In the genomic region with DNA sequence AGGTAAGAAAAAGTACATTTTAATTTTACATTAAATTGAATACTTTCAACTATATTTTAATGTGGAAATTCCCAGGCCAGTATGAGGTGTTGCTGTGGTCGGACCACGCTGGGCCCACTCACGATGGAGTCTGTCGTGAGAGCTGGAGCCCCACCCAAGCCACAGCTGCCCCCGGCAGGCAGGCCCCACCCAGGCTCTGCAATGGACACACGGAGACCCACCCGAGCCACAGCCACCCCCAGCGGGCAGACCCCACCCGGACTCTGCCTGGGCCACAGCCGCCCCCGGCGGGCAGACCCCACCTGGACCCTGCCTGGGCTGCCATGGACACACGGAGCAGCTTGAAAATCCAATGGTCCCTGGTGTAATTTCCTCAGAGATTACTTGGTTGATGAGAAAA, we compare ENCODE assay signal across 28 cellular contexts.
"Had no signal": no experiment of that assay in that cellular context is flagged by ENCODE, and none has a peak within 500 bp of the region (broad histone marks: within the 10 kb centered on the region; RNA-seq: fewer than 3 reads in every experiment).

No MANE protein-coding gene starts in this region.

- H3K36me3 ChIP-seq: heart right ventricle, right atrium auricular region, right lobe of liver, tibial nerve, uterus had no signal

- H3K36me3 Mint-ChIP-seq: naive thymus-derived CD4-positive, alpha-beta T cell; natural killer cell treated with Interleukin-12 subunit alpha and Interleukin-12 subunit beta and Interleukin-15 and Interleukin-18, amount 100 ng/mL, for 72 hours; stimulated activated memory B cell treated with anti-CD40 and anti-IgM and Interleukin-4, amounts not matched to agents 10 μg/mL and 1 μg/mL and 100 μg/mL, for 72 hours; type B pancreatic cell had no signal

- H3K27ac ChIP-seq: heart right ventricle, hepatocyte, parathyroid adenoma, right atrium auricular region, right lobe of liver, tibial nerve, uterus had no signal

- H3K4me1 ChIP-seq: heart right ventricle, parathyroid adenoma, right atrium auricular region, right lobe of liver, tibial nerve, uterus had no signal

- H3K4me3 Mint-ChIP-seq: naive thymus-derived CD4-positive, alpha-beta T cell; natural killer cell treated with Interleukin-12 subunit alpha and Interleukin-12 subunit beta and Interleukin-15 and Interleukin-18, amount 100 ng/mL, for 72 hours; stimulated activated memory B cell treated with anti-CD40 and anti-IgM and Interleukin-4, amounts not matched to agents 10 μg/mL and 1 μg/mL and 100 μg/mL, for 72 hours; stimulated activated naive CD8-positive, alpha-beta T cell treated with anti-CD3 and anti-CD28 coated beads, Interleukin-15, amount 100 ng/mL, for 72 hours; type B pancreatic cell had no signal

- H3K27me3 Mint-ChIP-seq: progenitor cell of endocrine pancreas had no signal

- H3K4me1 Mint-ChIP-seq: stimulated activated memory B cell treated with anti-CD40 and anti-IgM and Interleukin-4, amounts not matched to agents 10 μg/mL and 1 μg/mL and 100 μg/mL, for 72 hours; stimulated activated naive CD8-positive, alpha-beta T cell treated with anti-CD3 and anti-CD28 coated beads, Interleukin-15, amount 100 ng/mL, for 72 hours had no signal

- DNase-seq: heart right ventricle; islet precursor cell; kidney glomerular epithelial cell; left cardiac atrium; mesendoderm; midbrain; mucosa of descending colon; naive thymus-derived CD4-positive, alpha-beta T cell; right lobe of liver; stimulated activated CD4-positive, alpha-beta T cell treated with anti-CD3 and anti-CD28 coated beads, Interleukin-1b, Interleukin-23, amount 100 ng/mL, for 48 hours; stimulated activated CD4-positive, alpha-beta T cell treated with anti-CD3 and anti-CD28 coated beads, Interleukin-2, amount 100 ng/mL, for 48 hours; stimulated activated CD4-positive, alpha-beta T cell treated with anti-CD3 and anti-CD28 coated beads, Interleukin-4, amount 100 ng/mL, for 4 hours; stimulated activated CD8-positive, alpha-beta memory T cell treated with anti-CD3 and anti-CD28 coated beads, Interleukin-4, amount 100 ng/mL, for 48 hours; stimulated activated naive CD4-positive, alpha-beta T cell treated with Interleukin-2 at 50 U/mL for 16 hours; stimulated activated naive CD8-positive, alpha-beta T cell treated with anti-CD3 and anti-CD28 coated beads, Interleukin-15, amount 100 ng/mL, for 72 hours; substantia nigra; uterus had no signal

- H3K9me3 ChIP-seq: heart right ventricle, mucosa of descending colon, right atrium auricular region, right lobe of liver, tibial nerve, uterus had no signal

- H3K27me3 ChIP-seq: hepatocyte, right atrium auricular region, right lobe of liver, tibial nerve, uterus had no signal

- H3K27ac Mint-ChIP-seq: naive thymus-derived CD4-positive, alpha-beta T cell; natural killer cell treated with Interleukin-12 subunit alpha and Interleukin-12 subunit beta and Interleukin-15 and Interleukin-18, amount 100 ng/mL, for 72 hours; progenitor cell of endocrine pancreas; stimulated activated memory B cell treated with anti-CD40 and anti-IgM and Interleukin-4, amounts not matched to agents 10 μg/mL and 1 μg/mL and 100 μg/mL, for 72 hours; stimulated activated naive CD8-positive, alpha-beta T cell treated with anti-CD3 and anti-CD28 coated beads, Interleukin-15, amount 100 ng/mL, for 72 hours; type B pancreatic cell had no signal

- ATAC-seq: heart right ventricle; left cardiac atrium; left lobe of liver; mucosa of descending colon; naive thymus-derived CD4-positive, alpha-beta T cell; natural killer cell treated with Interleukin-12 subunit alpha and Interleukin-12 subunit beta and Interleukin-15 and Interleukin-18, amount 100 ng/mL, for 72 hours; right lobe of liver; stimulated activated memory B cell treated with anti-CD40 and anti-IgM and Interleukin-4, amounts not matched to agents 10 μg/mL and 1 μg/mL and 100 μg/mL, for 72 hours; stimulated activated naive CD8-positive, alpha-beta T cell treated with anti-CD3 and anti-CD28 coated beads, Interleukin-15, amount 100 ng/mL, for 72 hours had no signal

- H3K4me3 ChIP-seq: heart right ventricle, hepatocyte, lung, mucosa of descending colon, right atrium auricular region, right lobe of liver, smooth muscle cell, tibial nerve, uterus had no signal
